8 cellular contexts compared by ENCODE assay signal in the genomic region with DNA sequence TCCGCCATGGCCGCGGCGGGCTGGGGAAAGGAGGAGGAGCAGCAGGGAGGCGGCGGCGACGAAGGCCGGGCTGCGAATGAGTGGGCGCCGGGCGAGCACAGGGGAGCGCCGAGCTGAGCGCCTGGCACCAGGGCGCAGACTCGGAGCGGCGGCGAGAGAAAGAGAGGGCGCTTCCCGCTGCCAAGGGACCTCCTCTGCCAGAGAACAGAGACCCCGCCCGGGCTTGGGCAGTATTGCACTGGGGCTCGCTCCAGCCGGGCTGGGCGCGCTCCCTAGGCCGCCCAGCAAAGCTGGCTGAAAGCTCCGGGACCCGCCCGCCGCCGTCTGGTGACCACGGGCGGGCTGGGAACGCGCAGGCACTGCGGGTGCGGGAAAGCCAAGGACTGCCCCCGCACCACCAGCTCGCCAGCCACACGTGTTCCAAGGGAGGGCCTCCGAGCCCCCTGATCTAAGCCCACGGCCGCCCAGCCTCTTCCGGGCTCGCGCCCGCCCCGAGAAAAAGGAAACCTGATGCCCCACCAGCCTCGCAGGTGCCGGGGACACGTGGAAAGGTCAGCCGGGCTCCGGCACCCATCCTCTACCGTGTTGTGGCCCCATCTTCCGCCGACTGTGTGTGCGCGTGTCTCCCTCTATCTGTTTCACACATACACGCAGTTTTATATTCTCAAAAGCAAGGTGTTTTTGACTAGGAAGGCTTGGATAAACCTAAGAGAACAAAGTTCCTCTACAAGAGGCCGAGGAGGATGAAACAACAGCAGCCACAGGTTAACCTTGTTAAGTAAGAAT. TPM values are rescaled to one million over a fixed set of nuclear protein-coding genes. Genes with fewer than 3 reads are reported as not detected.
DNase-seq lines count a peak whose midpoint lies in the region; ATAC-seq and TF ChIP-seq lines count a peak whose summit lies in the region.

A gene (minus strand): TSS at position 140 of the 786 bp plus-strand sequence. CDS start 132 bp downstream, at position 8.

- H3K27me3 ChIP-seq in SU-DHL-6 (ENCODE audit: low read length) = no peaks in the 10 kb centered on the region

- H3K36me3 Mint-ChIP-seq in type B pancreatic cell = peaks cover 9% of the 10 kb centered on the region

- peak; percentile 75 for TF ChIP-seq CTCF in GM12873 (IDR thresholded peaks at IDR 0.05; ENCODE audit: insufficient read depth, low read depth, low read length, missing control alignments)
- TF ChIP-seq CTCF in SU-DHL-6 (IDR thresholded peaks at IDR 0.05; ENCODE audit: insufficient read depth, low read length, poor library complexity, severe bottlenecking) = peak; percentile 17
- peak; percentile 76 for TF ChIP-seq CTCF in type B pancreatic cell (conservative IDR thresholded peaks at IDR 0.05)

- intact Hi-C loops in Right ventricle myocardium superior (cut with DNase I) = loop anchor here (5.0 kb wide), 1 partner anchor 279 kb away; no protein-coding TSS in a partner anchor

- no peaks in the 10 kb centered on the region for H3K9me2 ChIP-seq in SU-DHL-6 (replicated peaks; ENCODE audit: insufficient read depth, low read length)

- H3K9me3 ChIP-seq in SU-DHL-6 (ENCODE audit: insufficient read depth, low read length) = no peaks in the 10 kb centered on the region

- H3K4me3 ChIP-seq in SU-DHL-6 (ENCODE audit: insufficient read depth, low read length, poor library complexity, severe bottlenecking) = peak within 1 kb of the TSS; percentile 97

- peaks cover 3% of the 10 kb centered on the region for H3K9me3 Mint-ChIP-seq in type B pancreatic cell

- peak; percentile 69 for DNase-seq in NCI-H128 (lab: John Stamatoyannopoulos, UW; ENCODE audit: unreplicated experiment)
- DNase-seq in activated naive CD8-positive, alpha-beta T cell treated with anti-CD3 and anti-CD28 coated beads, Interleukin-2, amount 50 U/mL, for 16 hours (ENCODE audit: low read depth, low spot score) = peak; percentile 90
- peak; percentile 96 for DNase-seq in Right ventricle myocardium superior
- DNase-seq in pons (ENCODE audit: low spot score) = peak; percentile 91
- DNase-seq in type B pancreatic cell (ENCODE audit: extremely low spot score, unreplicated experiment) = peak; percentile 93

- no peaks in the 10 kb centered on the region for H3K27me3 Mint-ChIP-seq in type B pancreatic cell

- peaks cover 46% of the 10 kb centered on the region for H3K79me2 ChIP-seq in SU-DHL-6 (ENCODE audit: insufficient read depth, low read length)

- peak within 1 kb of the TSS; percentile 94 for H3K4me2 ChIP-seq in SU-DHL-6 (ENCODE audit: low read depth, low read length, poor library complexity, severe bottlenecking)

- peak within 1 kb of the TSS; percentile 100 for H3K4me3 Mint-ChIP-seq in type B pancreatic cell

- H3K36me3 ChIP-seq in SU-DHL-6 (ENCODE audit: low read length) = no peaks in the 10 kb centered on the region

- peak within 1 kb of the TSS; percentile 85 for H3K9ac ChIP-seq in SU-DHL-6 (ENCODE audit: low read length)

- H2AFZ ChIP-seq in SU-DHL-6 (ENCODE audit: low read depth, low read length, severe bottlenecking) = peak within 1 kb of the TSS; percentile 54

- peak; percentile 83 for ATAC-seq in HG02759 (IDR thresholded peaks at IDR 0.05; ENCODE audit: unreplicated experiment)
- peak; percentile 95 for ATAC-seq in Right ventricle myocardium superior (ENCODE audit: poor library complexity)

- H4K20me1 ChIP-seq in SU-DHL-6 (ENCODE audit: low read depth, low read length) = peaks cover 3% of the 10 kb centered on the region; the same call in 1 of the 2 replicates

- H3K27ac Mint-ChIP-seq in type B pancreatic cell = peak within 1 kb of the TSS; percentile 97

- peaks cover 13% of the 10 kb centered on the region for H3F3A ChIP-seq in SU-DHL-6 (ENCODE audit: insufficient read depth)

- peak within 1 kb of the TSS; percentile 87 for H3K27ac ChIP-seq in SU-DHL-6 (ENCODE audit: low read depth, low read length)

- H3K4me1 Mint-ChIP-seq in type B pancreatic cell (ENCODE audit: unreplicated experiment) = peaks cover 59% of the 10 kb centered on the region

RNA-seq across cellular contexts. Expression of the gene that starts here (rescaled TPM):
- total RNA-seq in Right ventricle myocardium superior (15.0 TPM), type B pancreatic cell (ENCODE audit: low replicate concordance) (55.4 and 75.1 TPM in 2 replicates)

Comparison
In these comparisons a context has a peak if more than half of its experiments do, and no peak if none do; other contexts are left out.
1. Peak in every context shown above with its lines: DNase-seq, ATAC-seq, H3K4me3 ChIP-seq and H3K27ac ChIP-seq.
2. CTCF ChIP-seq: peak in every context shown above with its lines; median percentile 76 in type B pancreatic cell; 75 in GM12873; 17 in SU-DHL-6.